9 cellular contexts compared by ENCODE assay signal in genomic region chr2:166539340-166540162, GRCh38. TPM values are rescaled to one million over a fixed set of nuclear protein-coding genes. Genes with fewer than 3 reads are reported as not detected.
DNase-seq lines count a peak whose midpoint lies in the region; ATAC-seq and TF ChIP-seq lines count a peak whose summit lies in the region.
"Had no signal": no experiment of that assay in that cellular context is flagged by ENCODE, and none has a peak within 500 bp of the region (broad histone marks: within the 10 kb centered on the region; RNA-seq: fewer than 3 reads in every experiment).

No MANE protein-coding gene starts in this region.

- POLR2A ChIA-PET in activated CD8-positive, alpha-beta T cell treated with anti-CD3 and anti-CD28 coated beads for 36 hours (lab: Charles Lee) = no interaction called here
- POLR2A ChIA-PET in activated CD4-positive, alpha-beta memory T cell treated with anti-CD3 and anti-CD28 coated beads for 36 hours (lab: Charles Lee) = no interaction called here

- H3K27me3 ChIP-seq in parathyroid adenoma (ENCODE audit: control insufficient read depth, insufficient read depth, low read length) = no peaks in the 10 kb centered on the region

- no peak overlapping the region for H3K4me3 ChIP-seq in parathyroid adenoma (ENCODE audit: low read depth, low read length)

- no peak overlapping the region for H2AFZ ChIP-seq in parathyroid adenoma

- peak; percentile 30 for DNase-seq in DMS153 (lab: John Stamatoyannopoulos, UW)
- DNase-seq in NCI-H2029 treated with DMSO at 0.1 percent for 48 hours (lab: John Stamatoyannopoulos, UW) = peak; percentile 47
- DNase-seq in activated CD8-positive, alpha-beta T cell treated with anti-CD3 and anti-CD28 coated beads for 36 hours = peak; percentile 18
- DNase-seq in globus pallidus (ENCODE audit: low spot score) = peak; percentile 55
- no peak for DNase-seq in activated CD4-positive, alpha-beta memory T cell treated with anti-CD3 and anti-CD28 coated beads for 36 hours

- no peaks in the 10 kb centered on the region for H3K9me3 ChIP-seq in parathyroid adenoma (ENCODE audit: control insufficient read depth, low read length)

- H3K36me3 ChIP-seq in parathyroid adenoma (ENCODE audit: control insufficient read depth, insufficient read depth, low read length) = no peaks in the 10 kb centered on the region

- no peaks in the 10 kb centered on the region for H3K27me3 Mint-ChIP-seq in activated CD8-positive, alpha-beta T cell treated with anti-CD3 and anti-CD28 coated beads for 36 hours
- H3K27me3 Mint-ChIP-seq in activated CD4-positive, alpha-beta memory T cell treated with anti-CD3 and anti-CD28 coated beads for 36 hours = peaks cover 3% of the 10 kb centered on the region
- H3K27me3 Mint-ChIP-seq: central memory CD8-positive, alpha-beta T cell had no signal

- no peak overlapping the region for H3K4me2 ChIP-seq in parathyroid adenoma (ENCODE audit: low read length)

- ATAC-seq in GM18873 (IDR thresholded peaks at IDR 0.05; ENCODE audit: low FRiP score, unreplicated experiment) = peak; percentile 94
- ATAC-seq in HG03045 (IDR thresholded peaks at IDR 0.05; ENCODE audit: unreplicated experiment) = peak; percentile 98
- ATAC-seq in activated CD8-positive, alpha-beta T cell treated with anti-CD3 and anti-CD28 coated beads for 36 hours = peak; percentile 74

- H3K9me3 Mint-ChIP-seq in activated CD8-positive, alpha-beta T cell treated with anti-CD3 and anti-CD28 coated beads for 36 hours = no peaks in the 10 kb centered on the region
- no peaks in the 10 kb centered on the region for H3K9me3 Mint-ChIP-seq in activated CD4-positive, alpha-beta memory T cell treated with anti-CD3 and anti-CD28 coated beads for 36 hours
- H3K9me3 Mint-ChIP-seq: central memory CD8-positive, alpha-beta T cell had no signal

- no peak overlapping the region for H3K4me3 Mint-ChIP-seq in activated CD8-positive, alpha-beta T cell treated with anti-CD3 and anti-CD28 coated beads for 36 hours
- no peak overlapping the region for H3K4me3 Mint-ChIP-seq in activated CD4-positive, alpha-beta memory T cell treated with anti-CD3 and anti-CD28 coated beads for 36 hours
- H3K4me3 Mint-ChIP-seq: central memory CD8-positive, alpha-beta T cell had no signal

- H3K27ac Mint-ChIP-seq in activated CD8-positive, alpha-beta T cell treated with anti-CD3 and anti-CD28 coated beads for 36 hours = no peak overlapping the region
- no peak overlapping the region for H3K27ac Mint-ChIP-seq in activated CD4-positive, alpha-beta memory T cell treated with anti-CD3 and anti-CD28 coated beads for 36 hours

- CTCF ChIA-PET in activated CD8-positive, alpha-beta T cell treated with anti-CD3 and anti-CD28 coated beads for 36 hours (lab: Charles Lee) = interaction anchor here (0.6 to 2.3 kb wide), 17 partner anchors 8 to 1580 kb away, joined by 3 to 17 read pairs (median 4); no protein-coding TSS in a partner anchor
- CTCF ChIA-PET in activated CD4-positive, alpha-beta memory T cell treated with anti-CD3 and anti-CD28 coated beads for 36 hours (lab: Charles Lee) = interaction anchor here (0.6 to 1.4 kb wide), 12 partner anchors 8 to 1580 kb away, joined by 3 to 15 read pairs (median 4); no protein-coding TSS in a partner anchor

- peaks cover 2% of the 10 kb centered on the region for H3K4me1 Mint-ChIP-seq in activated CD8-positive, alpha-beta T cell treated with anti-CD3 and anti-CD28 coated beads for 36 hours (ENCODE audit: low read depth)
- no peaks in the 10 kb centered on the region for H3K4me1 Mint-ChIP-seq in activated CD4-positive, alpha-beta memory T cell treated with anti-CD3 and anti-CD28 coated beads for 36 hours (ENCODE audit: low read depth)

- H3K4me1 ChIP-seq in parathyroid adenoma = no peaks in the 10 kb centered on the region

- peak; percentile 81 for TF ChIP-seq CTCF in activated CD8-positive, alpha-beta T cell treated with anti-CD3 and anti-CD28 coated beads for 36 hours (IDR thresholded peaks at IDR 0.05)
- TF ChIP-seq CTCF in parathyroid adenoma (IDR thresholded peaks at IDR 0.05) = peak; percentile 55

- no peak overlapping the region for H3K27ac ChIP-seq in parathyroid adenoma

- intact Hi-C loops in activated CD8-positive, alpha-beta T cell treated with anti-CD3 and anti-CD28 coated beads for 36 hours (cut with micrococcal nuclease) = loop anchor here (5.0 kb wide), 2 partner anchors 673 to 1578 kb away; no protein-coding TSS in a partner anchor
- intact Hi-C loops in activated CD4-positive, alpha-beta memory T cell treated with anti-CD3 and anti-CD28 coated beads for 36 hours (cut with micrococcal nuclease) = loop anchor here (2.0 kb wide), 1 partner anchor 1579 kb away; no protein-coding TSS in a partner anchor

- H3K36me3 Mint-ChIP-seq in activated CD8-positive, alpha-beta T cell treated with anti-CD3 and anti-CD28 coated beads for 36 hours (ENCODE audit: low read depth) = no peaks in the 10 kb centered on the region
- no peaks in the 10 kb centered on the region for H3K36me3 Mint-ChIP-seq in activated CD4-positive, alpha-beta memory T cell treated with anti-CD3 and anti-CD28 coated beads for 36 hours

- H3K9ac ChIP-seq in parathyroid adenoma = no peak overlapping the region

- H3K79me2 ChIP-seq in parathyroid adenoma = no peaks in the 10 kb centered on the region

RNA-seq across cellular contexts. Expression of gene SCN7A, which starts 45.5 kb away (rescaled TPM):
- not detected for total RNA-seq in activated CD8-positive, alpha-beta T cell treated with anti-CD3 and anti-CD28 coated beads for 36 hours
- not detected for total RNA-seq in activated CD4-positive, alpha-beta memory T cell treated with anti-CD3 and anti-CD28 coated beads for 36 hours
